Comparison of ENCODE assay signal across 1 cellular context in the genomic region with DNA sequence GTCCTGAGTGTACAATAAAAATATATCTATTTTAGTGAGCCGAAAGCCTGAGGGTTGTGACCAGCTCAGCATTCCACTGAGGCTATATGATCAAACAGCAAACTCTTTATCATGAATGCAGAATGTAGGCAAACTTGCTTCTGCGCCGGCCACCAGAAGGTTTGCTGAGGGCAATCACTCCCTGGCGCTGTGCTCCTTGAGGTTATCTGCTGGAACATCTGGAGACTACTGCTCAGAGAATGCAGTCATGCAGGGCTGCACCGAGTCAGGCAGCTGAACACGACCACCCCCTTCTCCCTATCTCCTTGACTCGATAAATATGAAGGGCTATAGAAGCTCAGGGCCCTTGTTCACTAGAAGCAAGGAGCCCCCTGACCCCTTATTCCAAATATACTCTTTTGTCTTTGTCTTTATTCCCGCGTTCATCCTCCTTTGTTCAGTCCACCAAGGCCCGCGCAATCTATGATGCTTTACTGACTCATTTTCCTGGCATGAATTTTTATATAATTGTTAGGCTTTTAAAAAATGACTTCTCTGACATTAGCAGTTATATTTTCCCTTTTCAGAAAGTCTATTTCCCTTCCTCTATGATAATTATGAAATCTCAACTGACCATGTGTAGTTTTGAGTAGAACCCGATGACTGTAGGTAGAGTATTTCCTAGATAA.
TF ChIP-seq lines count a peak whose summit lies in the region.

No MANE protein-coding gene starts in this region.

TF ChIP-seq in GM23338, 12 proteins besides CTCF, POLR2A, EP300 and RAD21 (continued from another document):
- TF ChIP-seq, protein P1, sequence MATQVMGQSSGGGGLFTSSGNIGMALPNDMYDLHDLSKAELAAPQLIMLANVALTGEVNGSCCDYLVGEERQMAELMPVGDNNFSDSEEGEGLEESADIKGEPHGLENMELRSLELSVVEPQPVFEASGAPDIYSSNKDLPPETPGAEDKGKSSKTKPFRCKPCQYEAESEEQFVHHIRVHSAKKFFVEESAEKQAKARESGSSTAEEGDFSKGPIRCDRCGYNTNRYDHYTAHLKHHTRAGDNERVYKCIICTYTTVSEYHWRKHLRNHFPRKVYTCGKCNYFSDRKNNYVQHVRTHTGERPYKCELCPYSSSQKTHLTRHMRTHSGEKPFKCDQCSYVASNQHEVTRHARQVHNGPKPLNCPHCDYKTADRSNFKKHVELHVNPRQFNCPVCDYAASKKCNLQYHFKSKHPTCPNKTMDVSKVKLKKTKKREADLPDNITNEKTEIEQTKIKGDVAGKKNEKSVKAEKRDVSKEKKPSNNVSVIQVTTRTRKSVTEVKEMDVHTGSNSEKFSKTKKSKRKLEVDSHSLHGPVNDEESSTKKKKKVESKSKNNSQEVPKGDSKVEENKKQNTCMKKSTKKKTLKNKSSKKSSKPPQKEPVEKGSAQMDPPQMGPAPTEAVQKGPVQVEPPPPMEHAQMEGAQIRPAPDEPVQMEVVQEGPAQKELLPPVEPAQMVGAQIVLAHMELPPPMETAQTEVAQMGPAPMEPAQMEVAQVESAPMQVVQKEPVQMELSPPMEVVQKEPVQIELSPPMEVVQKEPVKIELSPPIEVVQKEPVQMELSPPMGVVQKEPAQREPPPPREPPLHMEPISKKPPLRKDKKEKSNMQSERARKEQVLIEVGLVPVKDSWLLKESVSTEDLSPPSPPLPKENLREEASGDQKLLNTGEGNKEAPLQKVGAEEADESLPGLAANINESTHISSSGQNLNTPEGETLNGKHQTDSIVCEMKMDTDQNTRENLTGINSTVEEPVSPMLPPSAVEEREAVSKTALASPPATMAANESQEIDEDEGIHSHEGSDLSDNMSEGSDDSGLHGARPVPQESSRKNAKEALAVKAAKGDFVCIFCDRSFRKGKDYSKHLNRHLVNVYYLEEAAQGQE (IDR thresholded peaks at IDR 0.05; ENCODE audit: unreplicated experiment) = no peak
- TF ChIP-seq CREB1 (CRISPR knock-in tag; IDR thresholded peaks at IDR 0.05; ENCODE audit: low read depth) (no peak), ZNF114 (CRISPR knock-in tag; IDR thresholded peaks at IDR 0.05) (no peak), POLR2AphosphoS5 (IDR thresholded peaks at IDR 0.05; ENCODE audit: low read depth) (no peak), ZNF331 (CRISPR knock-in tag; IDR thresholded peaks at IDR 0.05; ENCODE audit: low read depth) (no peak), JUNB (IDR thresholded peaks at IDR 0.05; ENCODE audit: unreplicated experiment) (no peak), EZH2phosphoT487 (IDR thresholded peaks at IDR 0.05; ENCODE audit: unreplicated experiment) (no peak), STAT1 (IDR thresholded peaks at IDR 0.05; ENCODE audit: unreplicated experiment) (no peak)
- TF ChIP-seq, protein P2, sequence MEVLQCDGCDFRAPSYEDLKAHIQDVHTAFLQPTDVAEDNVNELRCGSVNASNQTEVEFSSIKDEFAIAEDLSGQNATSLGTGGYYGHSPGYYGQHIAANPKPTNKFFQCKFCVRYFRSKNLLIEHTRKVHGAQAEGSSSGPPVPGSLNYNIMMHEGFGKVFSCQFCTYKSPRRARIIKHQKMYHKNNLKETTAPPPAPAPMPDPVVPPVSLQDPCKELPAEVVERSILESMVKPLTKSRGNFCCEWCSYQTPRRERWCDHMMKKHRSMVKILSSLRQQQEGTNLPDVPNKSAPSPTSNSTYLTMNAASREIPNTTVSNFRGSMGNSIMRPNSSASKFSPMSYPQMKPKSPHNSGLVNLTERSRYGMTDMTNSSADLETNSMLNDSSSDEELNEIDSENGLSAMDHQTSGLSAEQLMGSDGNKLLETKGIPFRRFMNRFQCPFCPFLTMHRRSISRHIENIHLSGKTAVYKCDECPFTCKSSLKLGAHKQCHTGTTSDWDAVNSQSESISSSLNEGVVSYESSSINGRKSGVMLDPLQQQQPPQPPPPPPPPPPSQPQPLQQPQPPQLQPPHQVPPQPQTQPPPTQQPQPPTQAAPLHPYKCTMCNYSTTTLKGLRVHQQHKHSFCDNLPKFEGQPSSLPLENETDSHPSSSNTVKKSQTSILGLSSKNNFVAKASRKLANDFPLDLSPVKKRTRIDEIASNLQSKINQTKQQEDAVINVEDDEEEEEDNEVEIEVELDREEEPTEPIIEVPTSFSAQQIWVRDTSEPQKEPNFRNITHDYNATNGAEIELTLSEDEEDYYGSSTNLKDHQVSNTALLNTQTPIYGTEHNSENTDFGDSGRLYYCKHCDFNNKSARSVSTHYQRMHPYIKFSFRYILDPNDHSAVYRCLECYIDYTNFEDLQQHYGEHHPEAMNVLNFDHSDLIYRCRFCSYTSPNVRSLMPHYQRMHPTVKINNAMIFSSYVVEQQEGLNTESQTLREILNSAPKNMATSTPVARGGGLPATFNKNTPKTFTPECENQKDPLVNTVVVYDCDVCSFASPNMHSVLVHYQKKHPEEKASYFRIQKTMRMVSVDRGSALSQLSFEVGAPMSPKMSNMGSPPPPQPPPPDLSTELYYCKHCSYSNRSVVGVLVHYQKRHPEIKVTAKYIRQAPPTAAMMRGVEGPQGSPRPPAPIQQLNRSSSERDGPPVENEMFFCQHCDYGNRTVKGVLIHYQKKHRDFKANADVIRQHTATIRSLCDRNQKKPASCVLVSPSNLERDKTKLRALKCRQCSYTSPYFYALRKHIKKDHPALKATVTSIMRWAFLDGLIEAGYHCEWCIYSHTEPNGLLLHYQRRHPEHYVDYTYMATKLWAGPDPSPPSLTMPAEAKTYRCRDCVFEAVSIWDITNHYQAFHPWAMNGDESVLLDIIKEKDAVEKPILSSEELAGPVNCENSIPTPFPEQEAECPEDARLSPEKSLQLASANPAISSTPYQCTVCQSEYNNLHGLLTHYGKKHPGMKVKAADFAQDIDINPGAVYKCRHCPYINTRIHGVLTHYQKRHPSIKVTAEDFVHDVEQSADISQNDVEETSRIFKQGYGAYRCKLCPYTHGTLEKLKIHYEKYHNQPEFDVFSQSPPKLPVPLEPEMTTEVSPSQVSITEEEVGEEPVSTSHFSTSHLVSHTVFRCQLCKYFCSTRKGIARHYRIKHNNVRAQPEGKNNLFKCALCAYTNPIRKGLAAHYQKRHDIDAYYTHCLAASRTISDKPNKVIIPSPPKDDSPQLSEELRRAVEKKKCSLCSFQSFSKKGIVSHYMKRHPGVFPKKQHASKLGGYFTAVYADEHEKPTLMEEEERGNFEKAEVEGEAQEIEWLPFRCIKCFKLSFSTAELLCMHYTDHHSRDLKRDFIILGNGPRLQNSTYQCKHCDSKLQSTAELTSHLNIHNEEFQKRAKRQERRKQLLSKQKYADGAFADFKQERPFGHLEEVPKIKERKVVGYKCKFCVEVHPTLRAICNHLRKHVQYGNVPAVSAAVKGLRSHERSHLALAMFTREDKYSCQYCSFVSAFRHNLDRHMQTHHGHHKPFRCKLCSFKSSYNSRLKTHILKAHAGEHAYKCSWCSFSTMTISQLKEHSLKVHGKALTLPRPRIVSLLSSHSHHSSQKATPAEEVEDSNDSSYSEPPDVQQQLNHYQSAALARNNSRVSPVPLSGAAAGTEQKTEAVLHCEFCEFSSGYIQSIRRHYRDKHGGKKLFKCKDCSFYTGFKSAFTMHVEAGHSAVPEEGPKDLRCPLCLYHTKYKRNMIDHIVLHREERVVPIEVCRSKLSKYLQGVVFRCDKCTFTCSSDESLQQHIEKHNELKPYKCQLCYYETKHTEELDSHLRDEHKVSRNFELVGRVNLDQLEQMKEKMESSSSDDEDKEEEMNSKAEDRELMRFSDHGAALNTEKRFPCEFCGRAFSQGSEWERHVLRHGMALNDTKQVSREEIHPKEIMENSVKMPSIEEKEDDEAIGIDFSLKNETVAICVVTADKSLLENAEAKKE (CRISPR knock-in tag; IDR thresholded peaks at IDR 0.05) = no peak
